In the genomic region with DNA sequence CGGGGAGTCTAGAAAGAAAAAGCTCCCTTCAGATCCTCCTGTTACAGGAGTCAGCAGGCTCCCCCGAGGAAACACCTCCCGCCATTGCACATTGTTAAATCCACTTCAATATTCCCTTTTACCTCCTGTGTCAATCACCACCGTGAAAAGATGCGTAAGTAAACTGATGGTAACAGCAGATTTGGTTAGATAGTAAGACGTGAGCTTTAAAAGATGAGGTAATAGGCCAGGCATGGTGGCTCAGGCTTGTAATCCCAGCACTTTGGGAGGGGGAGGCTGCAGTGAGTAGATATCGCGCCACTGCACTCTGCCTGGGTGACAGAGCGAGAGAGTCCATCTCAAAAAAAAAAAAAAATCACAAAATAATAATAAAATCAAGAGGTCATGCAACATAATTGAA, we compare ENCODE assay signal across 18 cellular contexts. TPM values are rescaled to one million over a fixed set of nuclear protein-coding genes. Genes with fewer than 3 reads are reported as not detected.
DNase-seq lines count a peak whose midpoint lies in the region; TF ChIP-seq lines count a peak whose summit lies in the region.
"Had no signal": no experiment of that assay in that cellular context is flagged by ENCODE, and none has a peak within 500 bp of the region (broad histone marks: within the 10 kb centered on the region; RNA-seq: fewer than 3 reads in every experiment).

No MANE protein-coding gene starts in this region.

- H2AK5ac ChIP-seq in mesendoderm (ENCODE audit: low read length) = no peak overlapping the region

- H3K56ac ChIP-seq in mesendoderm (ENCODE audit: low read length) = no peak overlapping the region

- intact Hi-C loops in activated naive CD4-positive, alpha-beta T cell treated with anti-CD3 and anti-CD28 coated beads for 36 hours (cut with micrococcal nuclease) = no loop called here

- no peaks in the 10 kb centered on the region for H3K79me1 ChIP-seq in mesendoderm (ENCODE audit: low read length)

- H3K27ac ChIP-seq in mesendoderm (ENCODE audit: low read depth, low read length) (no peak overlapping the region), parathyroid adenoma (no peak overlapping the region)
- H3K27ac ChIP-seq: BLaER1 had no signal

- H3K36me3 Mint-ChIP-seq in activated naive CD4-positive, alpha-beta T cell treated with anti-CD3 and anti-CD28 coated beads for 36 hours (ENCODE audit: low read depth) = peaks cover 3% of the 10 kb centered on the region
- H3K36me3 Mint-ChIP-seq: CD4-positive, alpha-beta memory T cell had no signal

- H3K27me3 ChIP-seq in mesendoderm (ENCODE audit: insufficient read depth, low read length, poor library complexity) = no peaks in the 10 kb centered on the region
- no peaks in the 10 kb centered on the region for H3K27me3 ChIP-seq in parathyroid adenoma (ENCODE audit: control insufficient read depth, insufficient read depth, low read length)

- H3K4ac ChIP-seq in mesendoderm (ENCODE audit: low read depth, low read length) = no peak overlapping the region

- no peaks in the 10 kb centered on the region for H3K27me3 Mint-ChIP-seq in activated naive CD4-positive, alpha-beta T cell treated with anti-CD3 and anti-CD28 coated beads for 36 hours (ENCODE audit: low read depth)
- H3K27me3 Mint-ChIP-seq: CD4-positive, alpha-beta memory T cell had no signal

- H3K9me3 Mint-ChIP-seq in activated naive CD4-positive, alpha-beta T cell treated with anti-CD3 and anti-CD28 coated beads for 36 hours = no peaks in the 10 kb centered on the region
- H3K9me3 Mint-ChIP-seq: CD14-positive monocyte; CD4-positive, alpha-beta memory T cell had no signal

- H3K9ac ChIP-seq in mesendoderm (ENCODE audit: low read length) = no peak overlapping the region
- no peak overlapping the region for H3K9ac ChIP-seq in parathyroid adenoma
- H3K9ac ChIP-seq: BLaER1 had no signal

- CTCF ChIA-PET in activated naive CD4-positive, alpha-beta T cell treated with anti-CD3 and anti-CD28 coated beads for 36 hours (lab: Charles Lee) = interaction anchor here (2.2 to 2.5 kb wide), 2 partner anchors 10 to 12 kb away, joined by 9 to 11 read pairs; no protein-coding TSS in a partner anchor

- H3K18ac ChIP-seq in mesendoderm (ENCODE audit: low read length) = no peak overlapping the region

- H3K36me3 ChIP-seq in mesendoderm (ENCODE audit: control insufficient read depth, insufficient read depth, low read length) (no peaks in the 10 kb centered on the region), parathyroid adenoma (ENCODE audit: control insufficient read depth, insufficient read depth, low read length) (no peaks in the 10 kb centered on the region)
- H3K36me3 ChIP-seq: BLaER1 had no signal

- H3K4me3 Mint-ChIP-seq in activated naive CD4-positive, alpha-beta T cell treated with anti-CD3 and anti-CD28 coated beads for 36 hours = no peak overlapping the region
- H3K4me3 Mint-ChIP-seq: CD14-positive monocyte; CD4-positive, alpha-beta memory T cell; H9 had no signal

- peak; percentile 26 for DNase-seq in NCI-H82 (lab: John Stamatoyannopoulos, UW)
- DNase-seq in NCI-H82 treated with DMSO at 0.1 percent for 48 hours (lab: John Stamatoyannopoulos, UW; ENCODE audit: unreplicated experiment) = no peak
- peak; percentile 25 for DNase-seq in mesendoderm
- no peak for DNase-seq in activated naive CD4-positive, alpha-beta T cell treated with anti-CD3 and anti-CD28 coated beads for 36 hours
- DNase-seq in middle frontal gyrus (ENCODE audit: extremely low spot score, low spot score) = no peak
- no peak for DNase-seq in DMS79 treated with DMSO at 0.1 percent for 48 hours (lab: John Stamatoyannopoulos, UW)
- DNase-seq: 8988T; CD4-positive, alpha-beta memory T cell; DMS153; DMS79; GF-D8; H9 had no signal

- no peak overlapping the region for H3K27ac Mint-ChIP-seq in activated naive CD4-positive, alpha-beta T cell treated with anti-CD3 and anti-CD28 coated beads for 36 hours

- no peak overlapping the region for H2BK15ac ChIP-seq in mesendoderm (replicated peaks; ENCODE audit: low read depth)

- H3K4me1 Mint-ChIP-seq in activated naive CD4-positive, alpha-beta T cell treated with anti-CD3 and anti-CD28 coated beads for 36 hours (ENCODE audit: low read depth) = peaks cover 11% of the 10 kb centered on the region

- no peaks in the 10 kb centered on the region for H3K4me1 ChIP-seq in mesendoderm (ENCODE audit: control insufficient read depth, low read depth, low read length)
- no peaks in the 10 kb centered on the region for H3K4me1 ChIP-seq in parathyroid adenoma

- WGBS in mesendoderm (ENCODE audit: extremely low coverage, insufficient coverage, low lambda C conversion rate) = no CpG with 5 or more reads among the region's 9 CpGs

- no peak overlapping the region for H4K5ac ChIP-seq in mesendoderm (ENCODE audit: low read length)

- H4K8ac ChIP-seq in mesendoderm (ENCODE audit: low read depth, low read length) = no peak overlapping the region

- TF ChIP-seq CTCF in parathyroid adenoma (IDR thresholded peaks at IDR 0.05) = no peak

- H3K79me2 ChIP-seq in mesendoderm (ENCODE audit: control insufficient read depth, insufficient read depth, low read length) = no peaks in the 10 kb centered on the region
- H3K79me2 ChIP-seq in parathyroid adenoma = no peaks in the 10 kb centered on the region

- H2BK5ac ChIP-seq in mesendoderm (ENCODE audit: low read length) = no peak overlapping the region

- no peak overlapping the region for H3K4me2 ChIP-seq in mesendoderm (ENCODE audit: low read length)
- no peak overlapping the region for H3K4me2 ChIP-seq in parathyroid adenoma (ENCODE audit: low read length)
- H3K4me2 ChIP-seq: BLaER1 had no signal

- H3K23ac ChIP-seq in mesendoderm (ENCODE audit: low read length) = no peak overlapping the region

- no peak overlapping the region for H3K4me3 ChIP-seq in mesendoderm (ENCODE audit: low read length)
- H3K4me3 ChIP-seq in parathyroid adenoma (ENCODE audit: low read depth, low read length) = no peak overlapping the region
- H3K4me3 ChIP-seq: BLaER1 had no signal

- peak overlapping the region; percentile 56 for H2AFZ ChIP-seq in parathyroid adenoma

- H2BK120ac ChIP-seq in mesendoderm (ENCODE audit: low read depth, low read length) = no peak overlapping the region

- no peaks in the 10 kb centered on the region for H3K9me3 ChIP-seq in parathyroid adenoma (ENCODE audit: control insufficient read depth, low read length)
- H3K9me3 ChIP-seq: BLaER1 had no signal

RNA-seq across cellular contexts. Expression of gene NCL, which starts 15.2 kb away (rescaled TPM):
- polyA plus RNA-seq in mesendoderm (2013, experiment 1 of 2) = 1,036 TPM
- polyA plus RNA-seq in mesendoderm (2013, experiment 2 of 2) = 1,059 TPM
- 100 to 1,000 TPM; 908 to 911 TPM for total RNA-seq in activated naive CD4-positive, alpha-beta T cell treated with anti-CD3 and anti-CD28 coated beads for 36 hours

RNA-seq across cellular contexts. Expression of gene NMUR1, which starts 50.8 kb away (rescaled TPM):
- 0.15 TPM for polyA plus RNA-seq in mesendoderm (2013, experiment 1 of 2)
- polyA plus RNA-seq in mesendoderm (2013, experiment 2 of 2) = 0.20 TPM
- total RNA-seq in activated naive CD4-positive, alpha-beta T cell treated with anti-CD3 and anti-CD28 coated beads for 36 hours = not detected
- total RNA-seq: A673; CD4-positive, alpha-beta memory T cell; HT-29 had no signal
- polyA plus RNA-seq: AG04450, CD14-positive monocyte had no signal

Comparison
In these comparisons a context has a peak if more than half of its experiments do, and no peak if none do; other contexts are left out.
1. DNase-seq: peak in NCI-H82 (single experiment) and mesendoderm (single experiment); none in NCI-H82 treated with DMSO at 0.1 percent for 48 hours (single experiment), activated naive CD4-positive, alpha-beta T cell treated with anti-CD3 and anti-CD28 coated beads for 36 hours (single experiment), middle frontal gyrus (single experiment) and DMS79 treated with DMSO at 0.1 percent for 48 hours (single experiment).